In the genomic region with DNA sequence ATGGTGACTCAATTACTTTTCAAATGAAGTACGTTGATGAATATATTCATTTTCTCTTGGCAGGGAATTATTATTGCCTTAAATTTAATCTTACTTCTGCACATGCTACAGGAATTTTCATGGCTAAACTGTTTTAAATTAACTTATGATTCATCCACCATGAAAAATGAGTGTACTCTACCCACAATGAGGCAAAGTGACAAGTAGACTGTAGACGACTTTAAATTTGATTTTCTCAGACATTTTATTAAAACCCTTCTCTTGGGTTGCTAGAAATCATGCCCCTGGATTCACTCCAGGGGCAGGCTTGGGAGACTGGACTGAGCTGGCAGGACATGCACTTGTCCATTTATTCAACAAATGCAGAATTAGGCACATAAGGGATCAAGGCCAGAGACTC, we compare ENCODE assay signal across 28 cellular contexts. TPM values are rescaled to one million over a fixed set of nuclear protein-coding genes. Genes with fewer than 3 reads are reported as not detected.
DNase-seq lines count a peak whose midpoint lies in the region; FAIRE-seq and TF ChIP-seq lines count a peak whose summit lies in the region.
"Had no signal": no experiment of that assay in that cellular context is flagged by ENCODE, and none has a peak within 500 bp of the region (broad histone marks: within the 10 kb centered on the region; RNA-seq: fewer than 3 reads in every experiment).

No MANE protein-coding gene starts in this region.

- H3K36me3 ChIP-seq in A673 (ENCODE audit: insufficient read depth, low read length, poor library complexity, severe bottlenecking) = no peaks in the 10 kb centered on the region
- H3K36me3 ChIP-seq in astrocyte (ENCODE audit: insufficient read depth, low read length) = no peaks in the 10 kb centered on the region
- H3K36me3 ChIP-seq in BE2C = no peaks in the 10 kb centered on the region
- no peaks in the 10 kb centered on the region for H3K36me3 ChIP-seq in esophagus squamous epithelium
- H3K36me3 ChIP-seq: adrenal gland, cardiac muscle cell, heart left ventricle, MG63, upper lobe of right lung had no signal

- peak; percentile 44 for DNase-seq in A673 (ENCODE audit: low spot score)
- DNase-seq in HFFc6 = peak; percentile 19
- DNase-seq in astrocyte (ENCODE audit: low read depth) = peak; percentile 72
- DNase-seq in iris pigment epithelial cell (ENCODE audit: low read depth) = peak; percentile 32
- no peak for DNase-seq in BE2C
- no peak for DNase-seq in NCI-H2227 (lab: John Stamatoyannopoulos, UW; ENCODE audit: unreplicated experiment)
- DNase-seq in esophagus squamous epithelium (lab: John Stamatoyannopoulos, UW) = no peak
- no peak for DNase-seq in dorsolateral prefrontal cortex
- DNase-seq: activated CD4-positive, alpha-beta T cell treated with anti-CD3 and anti-CD28 coated beads, Interleukin-2, amount 50 U/mL, for 1 hour; activated gamma-delta T cell; adrenal gland; GDM1; heart left ventricle; MG63; NCI-H1436; NCI-H526; occipital lobe; SHP77; stimulated activated CD4-positive, alpha-beta T cell treated with anti-CD3 and anti-CD28 coated beads, Interleukin-12 subunit alpha, Interleukin-12 subunit beta, amount 100 ng/mL, for 4 hours; T-helper 17 cell; upper lobe of right lung had no signal

- H2AFZ ChIP-seq in astrocyte (ENCODE audit: low read depth, low read length) = no peak overlapping the region

- peaks cover 24% of the 10 kb centered on the region for H3K27me3 Mint-ChIP-seq in HFFc6 (ENCODE audit: insufficient read depth)
- H3K27me3 Mint-ChIP-seq in astrocyte (ENCODE audit: low read depth, unreplicated experiment) = peaks cover 2% of the 10 kb centered on the region

- H3K27me3 ChIP-seq in A673 (replicated peaks; ENCODE audit: insufficient read depth, low read depth, low read length, poor library complexity) (no peaks in the 10 kb centered on the region), astrocyte (ENCODE audit: insufficient read depth, low read length) (no peaks in the 10 kb centered on the region), BE2C (no peaks in the 10 kb centered on the region), esophagus squamous epithelium (no peaks in the 10 kb centered on the region), dorsolateral prefrontal cortex (no peaks in the 10 kb centered on the region)
- H3K27me3 ChIP-seq: adrenal gland, cardiac muscle cell, heart left ventricle, MG63, upper lobe of right lung had no signal

- no TSS peak for BruUV-seq in A673 (replicated peaks; lab: Mats Ljungman, UMichigan)

- TF ChIP-seq CTCF in A673 (conservative IDR thresholded peaks at IDR 0.05; ENCODE audit: low read depth, low read length) (no peak), HFFc6 (IDR thresholded peaks at IDR 0.05) (no peak), astrocyte (IDR thresholded peaks at IDR 0.05; ENCODE audit: insufficient read depth, low read depth, low read length) (no peak), BE2C (IDR thresholded peaks at IDR 0.05; ENCODE audit: low read depth, low read length) (no peak), esophagus squamous epithelium (IDR thresholded peaks at IDR 0.05) (no peak), dorsolateral prefrontal cortex (IDR thresholded peaks at IDR 0.05 in 54 of 56, conservative IDR thresholded peaks at IDR 0.05 in 2 of 56; ENCODE audit: low read depth in 1 of 56, partially characterized antibody in 56 of 56) (no peak)

- H3K79me2 ChIP-seq in astrocyte (ENCODE audit: insufficient read depth, low read length) = no peaks in the 10 kb centered on the region

- H3K27ac ChIP-seq in A673 (ENCODE audit: low read depth, low read length, poor library complexity, severe bottlenecking) (no peak overlapping the region), astrocyte (ENCODE audit: low read depth, low read length) (no peak overlapping the region), esophagus squamous epithelium (no peak overlapping the region), dorsolateral prefrontal cortex (no peak overlapping the region)
- H3K27ac ChIP-seq: 22Rv1, adrenal gland, C4-2B, cardiac muscle cell, heart left ventricle, HL-60, upper lobe of right lung, VCaP had no signal

- intact Hi-C loops in A673 (cut with micrococcal nuclease; ENCODE audit: unreplicated experiment) = no loop called here
- intact Hi-C loops in esophagus squamous epithelium (cut with DNase I) = no loop called here
- intact Hi-C loops in dorsolateral prefrontal cortex (cut with DNase I) = no loop called here

- TF ChIP-seq POLR2A in esophagus squamous epithelium (IDR thresholded peaks at IDR 0.05) = no peak

- H3K9me3 Mint-ChIP-seq in HFFc6 (peaks cover 20% of the 10 kb centered on the region), astrocyte (ENCODE audit: unreplicated experiment) (peaks cover 3% of the 10 kb centered on the region)

- H3K4me1 ChIP-seq in A673 (ENCODE audit: insufficient read depth, low read length, poor library complexity, severe bottlenecking) = peaks cover 38% of the 10 kb centered on the region
- H3K4me1 ChIP-seq in astrocyte (ENCODE audit: insufficient read depth, low read length) = peaks cover 5% of the 10 kb centered on the region
- peaks cover 7% of the 10 kb centered on the region; the same call in 1 of the 2 replicates for H3K4me1 ChIP-seq in BE2C
- H3K4me1 ChIP-seq in esophagus squamous epithelium = no peaks in the 10 kb centered on the region
- H3K4me1 ChIP-seq: adrenal gland, heart left ventricle, upper lobe of right lung had no signal

- H3K36me3 Mint-ChIP-seq in HFFc6 (ENCODE audit: low read depth) = peaks cover 12% of the 10 kb centered on the region; the same call in 1 of the 2 replicates
- no peaks in the 10 kb centered on the region for H3K36me3 Mint-ChIP-seq in astrocyte (ENCODE audit: low read depth, unreplicated experiment)
- H3K36me3 Mint-ChIP-seq: IgD-negative memory B cell had no signal

- no peak overlapping the region for H3K9ac ChIP-seq in astrocyte (ENCODE audit: low read length)

- no peak overlapping the region for H3K27ac Mint-ChIP-seq in HFFc6
- no peak overlapping the region for H3K27ac Mint-ChIP-seq in astrocyte (ENCODE audit: unreplicated experiment)
- H3K27ac Mint-ChIP-seq: IgD-negative memory B cell, T-helper 17 cell had no signal

- POLR2A ChIA-PET in A673 (lab: Charles Lee; ENCODE audit: low non-redundant PET) = no interaction called here

- H3K4me2 ChIP-seq in astrocyte (ENCODE audit: low read length) = peak overlapping the region; percentile 14

- H3K4me1 Mint-ChIP-seq in HFFc6 (ENCODE audit: low read depth) (peaks cover 10% of the 10 kb centered on the region), astrocyte (ENCODE audit: low read depth, unreplicated experiment) (no peaks in the 10 kb centered on the region)

- H3K4me3 Mint-ChIP-seq in HFFc6 = no peak overlapping the region
- H3K4me3 Mint-ChIP-seq in astrocyte (ENCODE audit: unreplicated experiment) = no peak overlapping the region
- H3K4me3 Mint-ChIP-seq: IgD-negative memory B cell, T-helper 17 cell had no signal

- CTCF ChIA-PET in A673 (lab: Charles Lee) = no interaction called here

- FAIRE-seq in astrocyte (lab: Jason Lieb, UNC) = no peak
- FAIRE-seq: islet of Langerhans had no signal

- H3K9me3 ChIP-seq in A673 (ENCODE audit: low read depth, low read length, poor library complexity, severe bottlenecking) (peaks cover 8% of the 10 kb centered on the region), astrocyte (ENCODE audit: insufficient read depth, low read depth, low read length) (no peaks in the 10 kb centered on the region), BE2C (no peaks in the 10 kb centered on the region), esophagus squamous epithelium (peaks cover 0 to 4% (median 0%) of the 10 kb centered on the region in 3 donors)
- H3K9me3 ChIP-seq: adrenal gland, upper lobe of right lung had no signal

- H3K4me3 ChIP-seq in A673 (ENCODE audit: low read depth, low read length, poor library complexity, severe bottlenecking) (no peak overlapping the region), astrocyte (ENCODE audit: insufficient read depth, low read depth, low read length) (no peak overlapping the region), BE2C (ENCODE audit: low read depth, low read length) (no peak overlapping the region), esophagus squamous epithelium (no peak overlapping the region), dorsolateral prefrontal cortex (no peak overlapping the region)
- H3K4me3 ChIP-seq: adrenal gland, cardiac muscle cell, heart left ventricle, MG63, upper lobe of right lung had no signal

- no peaks in the 10 kb centered on the region for H4K20me1 ChIP-seq in astrocyte (ENCODE audit: insufficient read depth, low read length)

- 29 to 39% methylated on average over 2 of the region's 2 CpGs for WGBS in esophagus squamous epithelium, 2 donors

RNA-seq across cellular contexts. Expression of a gene that starts 23.5 kb away (rescaled TPM):
- 2.0 and 2.6 TPM in 2 replicates for total RNA-seq in A673 (2021)
- total RNA-seq in HFFc6 (2021; fragmentation: NEBNext Ultra II Directional; extraction: Animal tissue kit (Norgen Biotek cat#: 25700)) = 1 to 10 TPM in 5 of 6 experiments, under 1 TPM in 1; 0.97 to 2.6 (median 1.5) TPM
- total RNA-seq in astrocyte = 2.3 and 2.5 TPM in 2 replicates
- 0.80 TPM for polyA plus RNA-seq in BE2C (2012; ENCODE audit: insufficient read depth, insufficient read length, low read depth)
- 10 to 100 TPM in 3 of 4 donors, 1 to 10 TPM in 1; 5.7 to 20.9 (median 13.7) TPM for total RNA-seq in esophagus squamous epithelium
- 10 to 100 TPM in 3 of 120 experiments, 1 to 10 TPM in 115, under 1 TPM in 2; 0.80 to 12.9 (median 4.4) TPM for total RNA-seq in dorsolateral prefrontal cortex
- total RNA-seq: cardiac muscle cell had no signal

RNA-seq across cellular contexts. Expression of a gene that starts 45.0 kb away (rescaled TPM):
- 41.7 and 42.0 TPM in 2 replicates for total RNA-seq in A673 (2021)
- 10 to 100 TPM; 16.6 to 41.9 (median 36.6) TPM for total RNA-seq in HFFc6 (2021; fragmentation: NEBNext Ultra II Directional; extraction: Animal tissue kit (Norgen Biotek cat#: 25700))
- 62.2 and 72.9 TPM in 2 replicates for total RNA-seq in astrocyte
- polyA plus RNA-seq in BE2C (2012; ENCODE audit: insufficient read depth, insufficient read length, low read depth) = 13.0 TPM
- 10 to 100 TPM; 17.7 to 28.2 (median 20.9) TPM for total RNA-seq in esophagus squamous epithelium
- total RNA-seq in dorsolateral prefrontal cortex = 10 to 100 TPM; 16.7 to 39.0 (median 28.3) TPM

Comparison
In these comparisons a context has a peak if more than half of its experiments do, and no peak if none do; other contexts are left out.
1. DNase-seq: peak in A673 (single experiment), HFFc6 (single experiment), astrocyte (single experiment) and iris pigment epithelial cell (single experiment); none in BE2C (single experiment), NCI-H2227 (single experiment), esophagus squamous epithelium (single experiment) and dorsolateral prefrontal cortex (0 of 10).